Comparison of ENCODE assay signal across 9 cellular contexts in genomic region chr9:128689293-128689770, GRCh38. TPM values are rescaled to one million over a fixed set of nuclear protein-coding genes. Genes with fewer than 3 reads are reported as not detected.
A peak's percentile ranks its signal among the peaks of the same experiment; 100 is the strongest.
DNase-seq lines count a peak whose midpoint lies in the region; ATAC-seq, FAIRE-seq and TF ChIP-seq lines count a peak whose summit lies in the region.
"Had no signal": no experiment of that assay in that cellular context is flagged by ENCODE, and none has a peak within 500 bp of the region (broad histone marks: within the 10 kb centered on the region; RNA-seq: fewer than 3 reads in every experiment).

No MANE protein-coding gene starts in this region.

- POLR2A ChIA-PET in Panc1 (lab: Charles Lee), result interaction anchor here (0.7 kb wide), 1 partner anchor 135 kb away, joined by 3 read pairs; no protein-coding TSS in a partner anchor

- intact Hi-C loops in Panc1 (cut with micrococcal nuclease; ENCODE audit: unreplicated experiment), result no loop called here

- DNase-seq in Panc1 (ENCODE audit: low read depth, low spot score), result no peak
- DNase-seq in bronchial epithelial cell (ENCODE audit: low read depth), result no peak
- DNase-seq in left lobe of liver (ENCODE audit: low spot score), result no peak
- no peak for DNase-seq in stimulated activated naive B cell treated with anti-CD40 and anti-IgM and Interleukin-4, amounts not matched to agents 10 μg/mL and 1 μg/mL and 100 μg/mL, for 72 hours
- no peak for DNase-seq in NCI-H446 treated with DMSO at 0.1 percent for 48 hours (lab: John Stamatoyannopoulos, UW)
- DNase-seq in NCI-H1694 treated with DMSO at 0.1 percent for 48 hours (lab: John Stamatoyannopoulos, UW), result no peak

- no peaks in the 10 kb centered on the region for H3K27me3 ChIP-seq in Panc1 (ENCODE audit: control insufficient read depth, insufficient read depth, low read length)
- no peaks in the 10 kb centered on the region for H3K27me3 ChIP-seq in bronchial epithelial cell (ENCODE audit: control insufficient read depth, insufficient read depth, low read length)

- peaks cover 29% of the 10 kb centered on the region for H3K4me1 ChIP-seq in Panc1 (ENCODE audit: control insufficient read depth, insufficient read depth, low read length)

- H3K9me3 Mint-ChIP-seq in stimulated activated naive B cell treated with anti-CD40 and anti-IgM and Interleukin-4, amounts not matched to agents 10 μg/mL and 1 μg/mL and 100 μg/mL, for 72 hours, result no peaks in the 10 kb centered on the region

- TF ChIP-seq CTCF in Panc1 (IDR thresholded peaks at IDR 0.05), result no peak
- TF ChIP-seq CTCF in bronchial epithelial cell (IDR thresholded peaks at IDR 0.05; ENCODE audit: insufficient read depth, low read length, severe bottlenecking), result no peak

- no peak for FAIRE-seq in bronchial epithelial cell (lab: Jason Lieb, UNC)
- FAIRE-seq: TTC549 had no signal

- H3K27me3 Mint-ChIP-seq in stimulated activated naive B cell treated with anti-CD40 and anti-IgM and Interleukin-4, amounts not matched to agents 10 μg/mL and 1 μg/mL and 100 μg/mL, for 72 hours, result no peaks in the 10 kb centered on the region

- H3K4me3 ChIP-seq in Panc1 (ENCODE audit: low read depth in 2 of 2, low read length in 2 of 2) (peak overlapping the region; percentile 29 to 48), bronchial epithelial cell (ENCODE audit: low read depth, low read length) (peak overlapping the region; percentile 82)

- peaks cover 37% of the 10 kb centered on the region for H3K36me3 ChIP-seq in Panc1 (ENCODE audit: control insufficient read depth, insufficient read depth, low read length)
- peaks cover 14% of the 10 kb centered on the region for H3K36me3 ChIP-seq in bronchial epithelial cell (ENCODE audit: control insufficient read depth, insufficient read depth, low read length)

- BruUV-seq in Panc1 (replicated peaks; lab: Mats Ljungman, UMichigan), result no TSS peak

- H3K4me1 Mint-ChIP-seq in stimulated activated naive B cell treated with anti-CD40 and anti-IgM and Interleukin-4, amounts not matched to agents 10 μg/mL and 1 μg/mL and 100 μg/mL, for 72 hours, result peaks cover 32 to 70% of the 10 kb centered on the region in 2 donors

- no peak overlapping the region for H3K27ac ChIP-seq in Panc1 (ENCODE audit: low read length)

- CTCF ChIA-PET in Panc1 (lab: Charles Lee), result no interaction called here

- ATAC-seq in GM18502 (IDR thresholded peaks at IDR 0.05; ENCODE audit: poor library complexity, unreplicated experiment) (peak; percentile 21), HG02759 (IDR thresholded peaks at IDR 0.05; ENCODE audit: unreplicated experiment) (peak; percentile 31), Panc1 (peak; percentile 60), left lobe of liver (peak; percentile 27)
- peak; percentile 18 to 28 for ATAC-seq in stimulated activated naive B cell treated with anti-CD40 and anti-IgM and Interleukin-4, amounts not matched to agents 10 μg/mL and 1 μg/mL and 100 μg/mL, for 72 hours (replicated peaks)

- H3K27ac Mint-ChIP-seq in stimulated activated naive B cell treated with anti-CD40 and anti-IgM and Interleukin-4, amounts not matched to agents 10 μg/mL and 1 μg/mL and 100 μg/mL, for 72 hours, result peak overlapping the region; percentile 86

- H3K36me3 Mint-ChIP-seq in stimulated activated naive B cell treated with anti-CD40 and anti-IgM and Interleukin-4, amounts not matched to agents 10 μg/mL and 1 μg/mL and 100 μg/mL, for 72 hours, result peaks cover 33 to 47% of the 10 kb centered on the region in 2 donors

- in situ Hi-C loops in Panc1 (cut with HindIII; ENCODE audit: low pct_unique_long_range_greater_than_20kb, low sequenced_read_pairs), result no loop called here

- H3K4me3 Mint-ChIP-seq in stimulated activated naive B cell treated with anti-CD40 and anti-IgM and Interleukin-4, amounts not matched to agents 10 μg/mL and 1 μg/mL and 100 μg/mL, for 72 hours, result peak overlapping the region; percentile 76 to 82

- no peaks in the 10 kb centered on the region for H3K9me3 ChIP-seq in Panc1 (ENCODE audit: control insufficient read depth, insufficient read depth, low read depth, low read length)

RNA-seq across cellular contexts. Expression of gene SET, which starts 0.3 kb away (rescaled TPM):
- 422 TPM for total RNA-seq in Panc1 (2021; ENCODE audit: unreplicated experiment)
- polyA plus RNA-seq in Panc1 (2012; ENCODE audit: insufficient read length), result 224 TPM
- total RNA-seq in bronchial epithelial cell, result 717 and 775 TPM in 2 replicates
- 69.3 TPM for total RNA-seq in left lobe of liver

RNA-seq across cellular contexts. Expression of gene PKN3, which starts 13.0 kb away (rescaled TPM):
- total RNA-seq in Panc1 (2021; ENCODE audit: unreplicated experiment), result 19.9 TPM
- polyA plus RNA-seq in Panc1 (2012; ENCODE audit: insufficient read length), result 38.9 TPM
- 1.5 and 2.1 TPM in 2 replicates for total RNA-seq in bronchial epithelial cell
- total RNA-seq in left lobe of liver, result 7.6 TPM

RNA-seq across cellular contexts. Expression of gene DYNC2I2, which starts 32.7 kb away (rescaled TPM):
- total RNA-seq in Panc1 (2021; ENCODE audit: unreplicated experiment) (78.1 TPM), bronchial epithelial cell (27.4 and 33.7 TPM in 2 replicates), left lobe of liver (24.1 TPM)
- 96.2 TPM for polyA plus RNA-seq in Panc1 (2012; ENCODE audit: insufficient read length)

RNA-seq across cellular contexts. Expression of gene ZDHHC12, which starts 34.6 kb away (rescaled TPM):
- total RNA-seq in Panc1 (2021; ENCODE audit: unreplicated experiment), result 39.3 TPM
- 63.1 TPM for polyA plus RNA-seq in Panc1 (2012; ENCODE audit: insufficient read length)
- total RNA-seq in bronchial epithelial cell, result 27.4 and 46.0 TPM in 2 replicates
- 22.9 TPM for total RNA-seq in left lobe of liver
